ENCODE assay signal across 29 cellular contexts in genomic region chr6:33966536-33966935, GRCh38.
DNase-seq lines count a peak whose midpoint lies in the region; FAIRE-seq and TF ChIP-seq lines count a peak whose summit lies in the region.
"Had no signal": no experiment of that assay in that cellular context is flagged by ENCODE, and none has a peak within 500 bp of the region (broad histone marks: within the 10 kb centered on the region; RNA-seq: fewer than 3 reads in every experiment).

No MANE protein-coding gene starts in this region.

- no peak overlapping the region for H3K4me2 ChIP-seq in H9 (ENCODE audit: insufficient read depth, insufficient read length, low read length)
- H3K4me2 ChIP-seq: A549, GM23338, SK-N-SH had no signal

- intact Hi-C loops in kidney (cut with DNase I) = no loop called here
- intact Hi-C loops in sigmoid colon (cut with DNase I) = no loop called here
- intact Hi-C loops in testis (cut with DNase I; ENCODE audit: low total_unique reads) = no loop called here

- TF ChIP-seq EP300 in sigmoid colon (IDR thresholded peaks at IDR 0.05) = no peak

- H3K79me2 ChIP-seq in H9 (ENCODE audit: insufficient read depth, low read length) = no peaks in the 10 kb centered on the region

- H3K4me1 ChIP-seq in H9 (ENCODE audit: insufficient read depth, low read length) (no peaks in the 10 kb centered on the region; the same call in 1 of the 2 replicates), kidney (ENCODE audit: control insufficient read depth in 1 of 2, insufficient read depth in 1 of 2, low read depth in 1 of 2, low read length in 2 of 2) (no peaks in the 10 kb centered on the region), sigmoid colon (peaks cover 0 to 10% (median 8%) of the 10 kb centered on the region in 4 donors), testis (no peaks in the 10 kb centered on the region)
- H3K4me1 ChIP-seq: A549, HAP-1 had no signal

- H3K27me3 Mint-ChIP-seq in H9 (ENCODE audit: low read depth) = peaks cover 14% of the 10 kb centered on the region

- no peak overlapping the region for H2BK120ac ChIP-seq in H9 (ENCODE audit: low read depth, low read length, poor library complexity, severe bottlenecking)

- H3K27ac ChIP-seq in H9 (ENCODE audit: insufficient read length, low read depth, low read length) = no peak overlapping the region
- H3K27ac ChIP-seq in kidney (ENCODE audit: low read depth in 2 of 2, low read length in 2 of 2) = no peak overlapping the region
- no peak overlapping the region for H3K27ac ChIP-seq in sigmoid colon
- H3K27ac ChIP-seq in testis = no peak overlapping the region
- H3K27ac ChIP-seq: A549; BLaER1 treated with 17β-estradiol and CSF1 and Interleukin-3, amounts not matched to agents 10 nM and 100 nM had no signal

- no peak overlapping the region for H2BK12ac ChIP-seq in H9 (ENCODE audit: insufficient read length, low read depth, low read length)

- TF ChIP-seq CTCF in H9 (conservative IDR thresholded peaks at IDR 0.05) = no peak
- no peak for TF ChIP-seq CTCF in kidney (IDR thresholded peaks at IDR 0.05; ENCODE audit: borderline replicate concordance, extremely low read depth, insufficient read depth)
- no peak for TF ChIP-seq CTCF in sigmoid colon (IDR thresholded peaks at IDR 0.05)
- TF ChIP-seq CTCF in testis (IDR thresholded peaks at IDR 0.05) = no peak

- H3K14ac ChIP-seq in H9 (ENCODE audit: insufficient read depth, low read length) = no peak overlapping the region

- H2AFZ ChIP-seq in H9 (ENCODE audit: low read length) = no peak overlapping the region
- H2AFZ ChIP-seq: GM23338 had no signal

- FAIRE-seq in kidney (lab: Jason Lieb, UNC) = no peak
- FAIRE-seq: A549, GM12892, HepG2 had no signal

- WGBS in H9 (ENCODE audit: extremely low coverage, insufficient read length, low lambda C conversion rate) = no CpG with 5 or more reads among the region's 2 CpGs
- 78 to 84% methylated on average over 2 of the region's 2 CpGs for WGBS in sigmoid colon, 2 donors
- WGBS in testis, 2 donors = 87 to 88% methylated on average over 2 of the region's 2 CpGs

- H3K4me3 ChIP-seq in kidney (ENCODE audit: low read length in 2 of 2) (no peak overlapping the region), sigmoid colon (no peak overlapping the region), testis (no peak overlapping the region)
- H3K4me3 ChIP-seq: A549; BLaER1 treated with 17β-estradiol and CSF1 and Interleukin-3, amounts not matched to agents 10 nM and 100 nM; GM23338; HAP-1 had no signal

- H3K9me3 ChIP-seq in H9 (ENCODE audit: control insufficient read depth, low read depth, low read length) (no peaks in the 10 kb centered on the region), kidney (ENCODE audit: control insufficient read depth in 1 of 2, low read length in 2 of 2) (peaks cover 0 to under 1% of the 10 kb centered on the region in 2 donors), sigmoid colon (peaks cover 0 to 2% (median 0%) of the 10 kb centered on the region in 4 donors), testis (no peaks in the 10 kb centered on the region)
- H3K9me3 ChIP-seq: A549, HAP-1, SK-N-SH had no signal

- H2BK15ac ChIP-seq in H9 (ENCODE audit: low read depth, low read length) = no peak overlapping the region

- H3K18ac ChIP-seq in H9 (ENCODE audit: insufficient read length, low read depth, low read length) = no peak overlapping the region

- H3K4ac ChIP-seq in H9 (ENCODE audit: low read depth, low read length) = no peak overlapping the region

- no peak overlapping the region for H4K5ac ChIP-seq in H9 (ENCODE audit: insufficient read length, low read depth, low read length)

- no peak overlapping the region for H3T11ph ChIP-seq in H9 (ENCODE audit: low read length)

- H3K9me3 Mint-ChIP-seq in H9 = peaks cover 0 to 6% of the 10 kb centered on the region in 2 experiments; a peak in 3 of 5 replicates
- H3K9me3 Mint-ChIP-seq: CD4-positive, alpha-beta T cell had no signal

- H3K4me3 Mint-ChIP-seq in H9 = no peak overlapping the region; a peak in 1 of 5 replicates
- H3K4me3 Mint-ChIP-seq: CD4-positive, alpha-beta T cell; GM23338; HFFc6 had no signal

- no peak overlapping the region for H2BK20ac ChIP-seq in H9 (ENCODE audit: low read depth, low read length, poor library complexity, severe bottlenecking)

- no peaks in the 10 kb centered on the region for H3K23me2 ChIP-seq in H9 (ENCODE audit: insufficient read length, low read depth, low read length, poor library complexity, severe bottlenecking)

- peak; percentile 10 for DNase-seq in H9
- peak; percentile 15 for DNase-seq in cerebellar cortex (ENCODE audit: low spot score)
- peak; percentile 8 for DNase-seq in kidney
- DNase-seq in sigmoid colon = peak; percentile 15
- DNase-seq in stimulated activated CD4-positive, alpha-beta T cell treated with anti-CD3 and anti-CD28 coated beads, Interleukin-15, amount 100 ng/mL, for 24 hours = no peak
- DNase-seq in testis = no peak
- DNase-seq in NCI-H526 treated with DMSO at 0.1 percent for 48 hours (lab: John Stamatoyannopoulos, UW) = no peak
- DNase-seq: AML-193; DMS79; EL; GF-D8; HFFc6; Karpas-422; NCI-H1092 treated with DMSO at 0.1 percent for 48 hours; NCI-H1436; NCI-H187; NCI-H345; NCI-H510A treated with DMSO at 0.1 percent for 48 hours; NCI-H82; NK-92 treated with Interleukin-12 subunit alpha and Interleukin-12 subunit beta, amount 100 ng/mL, for 24 hours; PC-3; SK-N-SH had no signal

- H3K4me1 Mint-ChIP-seq in H9 = peaks cover 0 to 3% of the 10 kb centered on the region in 2 experiments; a peak in 1 of 4 replicates
- H3K4me1 Mint-ChIP-seq: GM23338 had no signal

- no peak overlapping the region for H3K56ac ChIP-seq in H9 (ENCODE audit: insufficient read length, low read depth, low read length)

- no peaks in the 10 kb centered on the region for H4K20me1 ChIP-seq in H9 (ENCODE audit: control insufficient read depth, insufficient read depth, insufficient read length)
- H4K20me1 ChIP-seq: BLaER1 treated with 17β-estradiol and CSF1 and Interleukin-3, amounts not matched to agents 10 nM and 100 nM had no signal

- H4K91ac ChIP-seq in H9 (ENCODE audit: insufficient read length, low read depth, low read length) = no peak overlapping the region

- no peaks in the 10 kb centered on the region for H3K79me1 ChIP-seq in H9 (ENCODE audit: insufficient read depth, low read depth, low read length, poor library complexity, severe bottlenecking)

- H3K27me3 ChIP-seq in H9 (ENCODE audit: insufficient read depth, low read length) (no peaks in the 10 kb centered on the region), sigmoid colon (peaks cover 0 to 7% (median 3%) of the 10 kb centered on the region in 3 donors), testis (no peaks in the 10 kb centered on the region)
- H3K27me3 ChIP-seq: BLaER1 treated with 17β-estradiol and CSF1 and Interleukin-3, amounts not matched to agents 10 nM and 100 nM had no signal

- H3K9ac ChIP-seq in H9 (ENCODE audit: extremely low read depth, insufficient read length, low read length) (no peak overlapping the region), kidney (ENCODE audit: low read length in 2 of 2) (no peak overlapping the region)
- H3K9ac ChIP-seq: BLaER1 treated with 17β-estradiol and CSF1 and Interleukin-3, amounts not matched to agents 10 nM and 100 nM; SK-N-SH had no signal

- H3K27ac Mint-ChIP-seq in H9 = no peak overlapping the region
- H3K27ac Mint-ChIP-seq: CD4-positive, alpha-beta T cell; GM23338; HFFc6 had no signal

- H2AK5ac ChIP-seq in H9 (ENCODE audit: insufficient read length, low read length) = no peak overlapping the region

- H3K36me3 ChIP-seq in kidney (ENCODE audit: control insufficient read depth in 1 of 2, insufficient read depth in 2 of 2, low read length in 2 of 2) (no peaks in the 10 kb centered on the region), sigmoid colon (no peaks in the 10 kb centered on the region), testis (ENCODE audit: low read depth, missing control alignments) (no peaks in the 10 kb centered on the region)
- H3K36me3 ChIP-seq: BLaER1 treated with 17β-estradiol and CSF1 and Interleukin-3, amounts not matched to agents 10 nM and 100 nM; HAP-1 had no signal

- TF ChIP-seq POLR2A in sigmoid colon (IDR thresholded peaks at IDR 0.05) (no peak), testis (IDR thresholded peaks at IDR 0.05) (no peak)

- no peak overlapping the region for H4K8ac ChIP-seq in H9 (replicated peaks; ENCODE audit: insufficient read length, low read depth, low read length)

- no peak overlapping the region for H3K23ac ChIP-seq in H9 (ENCODE audit: insufficient read length, low read depth, low read length)

- no peaks in the 10 kb centered on the region for H3K36me3 Mint-ChIP-seq in H9 (ENCODE audit: insufficient read depth in 1 of 3, low read depth in 3 of 3)

- no peak overlapping the region for H2BK5ac ChIP-seq in H9 (ENCODE audit: insufficient read length, low read length)

Comparison
In these comparisons a context has a peak if more than half of its experiments do, and no peak if none do; other contexts are left out.
1. DNase-seq: peak in H9 (single experiment), cerebellar cortex (single experiment), kidney (single experiment) and sigmoid colon (single experiment); none in stimulated activated CD4-positive, alpha-beta T cell treated with anti-CD3 and anti-CD28 coated beads, Interleukin-15, amount 100 ng/mL, for 24 hours (single experiment), testis (single experiment) and NCI-H526 treated with DMSO at 0.1 percent for 48 hours (single experiment).